1 cellular context compared by ENCODE assay signal in genomic region chr12:14365294-14366210, GRCh38.
TF ChIP-seq lines count a peak whose summit lies in the region.

TSS of gene ATF7IP (plus strand) at chr12:14365682. CDS start at chr12:14423916, 58,234 bp downstream.

TF ChIP-seq in HEK293, 187 proteins besides CTCF, POLR2A, EP300 and RAD21 (continued from another document and continues in another):
- peak; percentile 78 for TF ChIP-seq EGR2 (tag by site-specific recombination; IDR thresholded peaks at IDR 0.05; ENCODE audit: low read depth)
- TF ChIP-seq ZNF202 (tag by site-specific recombination; IDR thresholded peaks at IDR 0.05; ENCODE audit: borderline replicate concordance), result no peak
- TF ChIP-seq ZNF223 (tag by site-specific recombination; IDR thresholded peaks at IDR 0.05), result no peak
- peak; percentile 83 for TF ChIP-seq ZNF366 (tag by site-specific recombination; conservative IDR thresholded peaks at IDR 0.05)
- 0 out of 2 replicates have a peak, but pooled peaks have one; percentile 27 for TF ChIP-seq ZBTB17 (tag by site-specific recombination; IDR thresholded peaks at IDR 0.05)
- peak; percentile 55; the same call in 1 of the 2 replicates for TF ChIP-seq WT1 (tag by site-specific recombination; IDR thresholded peaks at IDR 0.05)
- TF ChIP-seq SP2 (tag by site-specific recombination; IDR thresholded peaks at IDR 0.05), result peak; percentile 69
- no peak for TF ChIP-seq MYNN (tag by site-specific recombination; IDR thresholded peaks at IDR 0.05; ENCODE audit: borderline replicate concordance)
- TF ChIP-seq ZNF792 (tag by site-specific recombination; IDR thresholded peaks at IDR 0.05), result 0 out of 2 replicates have a peak, but pooled peaks have one; percentile 20
- 0 out of 2 replicates have a peak, but pooled peaks have one; percentile 0 for TF ChIP-seq ZNF513 (tag by site-specific recombination; IDR thresholded peaks at IDR 0.05)
- peak; percentile 29; the same call in 1 of the 2 replicates for TF ChIP-seq YY2 (tag by site-specific recombination; IDR thresholded peaks at IDR 0.05)
- TF ChIP-seq GLIS2 (tag by site-specific recombination; IDR thresholded peaks at IDR 0.05), result peak; percentile 69
- no peak for TF ChIP-seq ZNF416 (tag by site-specific recombination; IDR thresholded peaks at IDR 0.05)
- no peak for TF ChIP-seq ZNF311 (tag by site-specific recombination; IDR thresholded peaks at IDR 0.05; ENCODE audit: borderline replicate concordance)
- no peak for TF ChIP-seq REPIN1 (tag by site-specific recombination; IDR thresholded peaks at IDR 0.05; ENCODE audit: low read depth)
- peak; percentile 79; the same call in 1 of the 2 replicates for TF ChIP-seq ZEB2 (tag by site-specific recombination; IDR thresholded peaks at IDR 0.05)
- TF ChIP-seq ZNF580 (tag by site-specific recombination; IDR thresholded peaks at IDR 0.05), result no peak; the same call in 1 of the 2 replicates
- TF ChIP-seq ZNF518A (tag by site-specific recombination; conservative IDR thresholded peaks at IDR 0.05; ENCODE audit: low read depth), result peak; percentile 10; the same call in 1 of the 2 replicates
- TF ChIP-seq PRDM4 (tag by site-specific recombination; IDR thresholded peaks at IDR 0.05), result no peak
- peak; percentile 43 for TF ChIP-seq GLIS1 (tag by site-specific recombination; IDR thresholded peaks at IDR 0.05)
- TF ChIP-seq OVOL3 (tag by site-specific recombination; IDR thresholded peaks at IDR 0.05), result no peak
- no peak for TF ChIP-seq ZFP41 (tag by site-specific recombination; IDR thresholded peaks at IDR 0.05; ENCODE audit: borderline replicate concordance)
- TF ChIP-seq ZNF391 (tag by site-specific recombination; IDR thresholded peaks at IDR 0.05; ENCODE audit: borderline replicate concordance, low read depth), result peak; percentile 67; the same call in 1 of the 2 replicates
- TF ChIP-seq RBAK (tag by site-specific recombination; IDR thresholded peaks at IDR 0.05), result no peak
- TF ChIP-seq ZNF639 (tag by site-specific recombination; IDR thresholded peaks at IDR 0.05), result peak; percentile 26; the same call in 1 of the 2 replicates
- 0 out of 2 replicates have a peak, but pooled peaks have one; percentile 39 for TF ChIP-seq GLI4 (tag by site-specific recombination; IDR thresholded peaks at IDR 0.05)
- TF ChIP-seq PRDM10 (tag by site-specific recombination; IDR thresholded peaks at IDR 0.05), result 0 out of 2 replicates have a peak, but pooled peaks have one; percentile 28
- TF ChIP-seq ZNF280C (tag by site-specific recombination; IDR thresholded peaks at IDR 0.05), result no peak
- TF ChIP-seq ZNF521 (tag by site-specific recombination; IDR thresholded peaks at IDR 0.05), result no peak
- TF ChIP-seq ZXDB (tag by site-specific recombination; IDR thresholded peaks at IDR 0.05), result peak; percentile 86
- peak; percentile 97 for TF ChIP-seq ZBTB1 (tag by site-specific recombination; IDR thresholded peaks at IDR 0.05)
- peak; percentile 75; the same call in 1 of the 2 replicates for TF ChIP-seq ZBTB6 (tag by site-specific recombination; IDR thresholded peaks at IDR 0.05)
- no peak for TF ChIP-seq ZNF768 (tag by site-specific recombination; IDR thresholded peaks at IDR 0.05)
- TF ChIP-seq ZNF398 (tag by site-specific recombination; IDR thresholded peaks at IDR 0.05), result peak; percentile 62; the same call in 1 of the 2 replicates
- TF ChIP-seq ZBTB48 (tag by site-specific recombination; IDR thresholded peaks at IDR 0.05), result no peak
